Comparison of ENCODE assay signal across 8 cellular contexts in genomic region chr5:76582252-76583162, GRCh38. TPM values are rescaled to one million over a fixed set of nuclear protein-coding genes. Genes with fewer than 3 reads are reported as not detected.
DNase-seq lines count a peak whose midpoint lies in the region; ATAC-seq lines count a peak whose summit lies in the region.

No MANE protein-coding gene starts in this region.

- no peak overlapping the region for H3K4me3 Mint-ChIP-seq in activated naive CD8-positive, alpha-beta T cell treated with anti-CD3 and anti-CD28 coated beads, Interleukin-2, amount 50 U/mL, for 24 hours
- H3K4me3 Mint-ChIP-seq in stimulated activated naive CD8-positive, alpha-beta T cell treated with anti-CD3 and anti-CD28 coated beads, Interleukin-15, amount 100 ng/mL, for 72 hours, result no peak overlapping the region
- H3K4me3 Mint-ChIP-seq in naive thymus-derived CD8-positive, alpha-beta T cell, result no peak overlapping the region

- H3K27ac Mint-ChIP-seq in activated naive CD8-positive, alpha-beta T cell treated with anti-CD3 and anti-CD28 coated beads, Interleukin-2, amount 50 U/mL, for 24 hours, result peak overlapping the region; percentile 75
- H3K27ac Mint-ChIP-seq in stimulated activated naive CD8-positive, alpha-beta T cell treated with anti-CD3 and anti-CD28 coated beads, Interleukin-15, amount 100 ng/mL, for 72 hours, result no peak overlapping the region
- H3K27ac Mint-ChIP-seq in naive thymus-derived CD8-positive, alpha-beta T cell, result peak overlapping the region in 2 of 10 donors; percentile 23 to 66

- DNase-seq in CD1c-positive myeloid dendritic cell (ENCODE audit: extremely low spot score) (peak; percentile 93), HT-29 (ENCODE audit: low spot score) (no peak), mesenteric fat pad (ENCODE audit: low spot score) (no peak)
- peak; percentile 6 for DNase-seq in activated naive CD8-positive, alpha-beta T cell treated with anti-CD3 and anti-CD28 coated beads, Interleukin-2, amount 50 U/mL, for 24 hours
- DNase-seq in stimulated activated naive CD8-positive, alpha-beta T cell treated with anti-CD3 and anti-CD28 coated beads, Interleukin-15, amount 100 ng/mL, for 72 hours, result peak in 1 of 2 donors; percentile 29
- DNase-seq in naive thymus-derived CD8-positive, alpha-beta T cell, result no peak

- ATAC-seq in GM19438 (IDR thresholded peaks at IDR 0.05; ENCODE audit: low read depth, unreplicated experiment), result peak; percentile 95
- ATAC-seq in HG03432 (IDR thresholded peaks at IDR 0.05; ENCODE audit: unreplicated experiment), result peak; percentile 96
- ATAC-seq in activated naive CD8-positive, alpha-beta T cell treated with anti-CD3 and anti-CD28 coated beads, Interleukin-2, amount 50 U/mL, for 24 hours, result peak; percentile 90
- peak; percentile 91 for ATAC-seq in stimulated activated naive CD8-positive, alpha-beta T cell treated with anti-CD3 and anti-CD28 coated beads, Interleukin-15, amount 100 ng/mL, for 72 hours
- no peak for ATAC-seq in naive thymus-derived CD8-positive, alpha-beta T cell

- peaks cover 21% of the 10 kb centered on the region for H3K4me1 Mint-ChIP-seq in activated naive CD8-positive, alpha-beta T cell treated with anti-CD3 and anti-CD28 coated beads, Interleukin-2, amount 50 U/mL, for 24 hours
- H3K4me1 Mint-ChIP-seq in stimulated activated naive CD8-positive, alpha-beta T cell treated with anti-CD3 and anti-CD28 coated beads, Interleukin-15, amount 100 ng/mL, for 72 hours, result peaks cover 12% of the 10 kb centered on the region
- peaks cover 2 to 21% (median 5%) of the 10 kb centered on the region in 4 donors for H3K4me1 Mint-ChIP-seq in naive thymus-derived CD8-positive, alpha-beta T cell

- no peaks in the 10 kb centered on the region for H3K9me3 Mint-ChIP-seq in activated naive CD8-positive, alpha-beta T cell treated with anti-CD3 and anti-CD28 coated beads, Interleukin-2, amount 50 U/mL, for 24 hours
- no peaks in the 10 kb centered on the region for H3K9me3 Mint-ChIP-seq in stimulated activated naive CD8-positive, alpha-beta T cell treated with anti-CD3 and anti-CD28 coated beads, Interleukin-15, amount 100 ng/mL, for 72 hours
- H3K9me3 Mint-ChIP-seq in naive thymus-derived CD8-positive, alpha-beta T cell, result no peaks in the 10 kb centered on the region

- POLR2A ChIA-PET in naive thymus-derived CD8-positive, alpha-beta T cell (lab: Charles Lee), result interaction anchor here (0.6 to 2.5 kb wide), 2 partner anchors 179 to 310 kb away, joined by 3 to 10 read pairs; partner anchors contain the start of gene IQGAP2

- no peaks in the 10 kb centered on the region for H3K36me3 Mint-ChIP-seq in activated naive CD8-positive, alpha-beta T cell treated with anti-CD3 and anti-CD28 coated beads, Interleukin-2, amount 50 U/mL, for 24 hours (ENCODE audit: low read depth)
- peaks cover 0 to 32% (median 2%) of the 10 kb centered on the region in 3 donors for H3K36me3 Mint-ChIP-seq in naive thymus-derived CD8-positive, alpha-beta T cell

- H3K27me3 Mint-ChIP-seq in activated naive CD8-positive, alpha-beta T cell treated with anti-CD3 and anti-CD28 coated beads, Interleukin-2, amount 50 U/mL, for 24 hours, result no peaks in the 10 kb centered on the region
- no peaks in the 10 kb centered on the region for H3K27me3 Mint-ChIP-seq in stimulated activated naive CD8-positive, alpha-beta T cell treated with anti-CD3 and anti-CD28 coated beads, Interleukin-15, amount 100 ng/mL, for 72 hours
- H3K27me3 Mint-ChIP-seq in naive thymus-derived CD8-positive, alpha-beta T cell, result no peaks in the 10 kb centered on the region

RNA-seq across cellular contexts. Expression of gene F2RL2, which starts 40.7 kb away (rescaled TPM):
- total RNA-seq in naive thymus-derived CD8-positive, alpha-beta T cell, result not detected
- polyA plus RNA-seq in naive thymus-derived CD8-positive, alpha-beta T cell, result under 1 TPM; 0.08 to 0.80 (median 0.70) TPM
- total RNA-seq in HT-29 (2014; rRNA removed; shearing (Covaris generic)), result 0.34 and 0.38 TPM in 2 replicates
- total RNA-seq in mesenteric fat pad, result 0.10 TPM

Comparison
In these comparisons a context has a peak if more than half of its experiments do, and no peak if none do; other contexts are left out.
1. DNase-seq: peak in CD1c-positive myeloid dendritic cell (single experiment) and activated naive CD8-positive, alpha-beta T cell treated with anti-CD3 and anti-CD28 coated beads, Interleukin-2, amount 50 U/mL, for 24 hours (single experiment); none in naive thymus-derived CD8-positive, alpha-beta T cell (0 of 10), HT-29 (single experiment) and mesenteric fat pad (single experiment).
2. ATAC-seq: peak in GM19438 (single experiment), HG03432 (single experiment), activated naive CD8-positive, alpha-beta T cell treated with anti-CD3 and anti-CD28 coated beads, Interleukin-2, amount 50 U/mL, for 24 hours (single experiment) and stimulated activated naive CD8-positive, alpha-beta T cell treated with anti-CD3 and anti-CD28 coated beads, Interleukin-15, amount 100 ng/mL, for 72 hours (single experiment); none in naive thymus-derived CD8-positive, alpha-beta T cell (0 of 2).